In genomic region chr21:26136686-26137085, GRCh38 we compare ENCODE assay signal across 11 cellular contexts. TPM values are rescaled to one million over a fixed set of nuclear protein-coding genes. Genes with fewer than 3 reads are reported as not detected.
DNase-seq lines count a peak whose midpoint lies in the region; ATAC-seq and TF ChIP-seq lines count a peak whose summit lies in the region.
"Had no signal": no experiment of that assay in that cellular context is flagged by ENCODE, and none has a peak within 500 bp of the region (broad histone marks: within the 10 kb centered on the region; RNA-seq: fewer than 3 reads in every experiment).

No MANE protein-coding gene starts in this region.

- peak; percentile 30 for DNase-seq in GM12864 (ENCODE audit: low read depth)
- DNase-seq in WERI-Rb-1, result no peak
- no peak for DNase-seq in NCI-H2081 treated with DMSO at 0.1 percent for 48 hours (lab: John Stamatoyannopoulos, UW)
- no peak for DNase-seq in retina
- DNase-seq in NCI-H226, result no peak
- DNase-seq in cardiac septum (ENCODE audit: low spot score), result no peak
- DNase-seq: DMS79, pancreas had no signal

- peak overlapping the region; percentile 73 for H3K27ac ChIP-seq in WERI-Rb-1
- H3K27ac ChIP-seq: pancreas, SJSA1 had no signal

- H3K36me3 ChIP-seq in WERI-Rb-1, result peaks cover 18% of the 10 kb centered on the region
- H3K36me3 ChIP-seq: pancreas had no signal

- intact Hi-C loops in cardiac septum (cut with DNase I), result no loop called here

- ATAC-seq in GM19438 (IDR thresholded peaks at IDR 0.05; ENCODE audit: low read depth, unreplicated experiment) (peak; percentile 97), HG03045 (IDR thresholded peaks at IDR 0.05; ENCODE audit: unreplicated experiment) (peak; percentile 99)

- TF ChIP-seq CTCF in GM12864 (IDR thresholded peaks at IDR 0.05; ENCODE audit: low read depth, low read length, missing control alignments), result no peak
- no peak for TF ChIP-seq CTCF in WERI-Rb-1 (IDR thresholded peaks at IDR 0.05; ENCODE audit: low read depth, low read length)

- H3K27me3 ChIP-seq in WERI-Rb-1 (ENCODE audit: insufficient read depth, low read depth, severe bottlenecking), result no peaks in the 10 kb centered on the region
- H3K27me3 ChIP-seq: pancreas, SJSA1 had no signal

- H3K4me3 ChIP-seq in GM12864 (ENCODE audit: low read depth, low read length), result no peak overlapping the region
- no peak overlapping the region for H3K4me3 ChIP-seq in WERI-Rb-1 (ENCODE audit: low read depth, low read length)
- H3K4me3 ChIP-seq: pancreas, SJSA1 had no signal

- no peaks in the 10 kb centered on the region for H3K9me3 ChIP-seq in WERI-Rb-1 (ENCODE audit: severe bottlenecking)
- H3K9me3 ChIP-seq: pancreas, SJSA1 had no signal

RNA-seq across cellular contexts. Expression of gene APP, which starts 33.9 kb away (rescaled TPM):
- 334 TPM for total RNA-seq in cardiac septum
